ENCODE assay signal across 15 cellular contexts in the genomic region with DNA sequence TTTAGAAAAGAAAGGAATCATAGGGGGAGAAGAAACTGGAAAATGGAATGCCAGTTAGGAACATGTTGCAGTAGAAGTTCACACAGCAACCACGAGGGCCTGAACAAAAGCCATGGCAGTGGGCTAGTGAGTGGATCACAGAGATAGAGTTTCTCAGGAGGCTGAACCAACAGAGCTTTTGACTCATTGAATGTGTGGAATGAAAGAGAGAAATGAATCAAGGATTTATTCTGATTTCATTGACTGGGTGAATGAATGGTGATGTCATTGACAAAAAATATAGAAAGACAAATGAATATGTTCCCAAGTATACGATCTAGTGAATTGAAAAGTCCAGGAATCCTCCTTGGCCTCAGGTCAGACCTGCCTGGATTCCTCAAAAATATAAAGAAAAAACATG.
DNase-seq lines count a peak whose midpoint lies in the region; ATAC-seq lines count a peak whose summit lies in the region.
"Had no signal": no experiment of that assay in that cellular context is flagged by ENCODE, and none has a peak within 500 bp of the region (broad histone marks: within the 10 kb centered on the region; RNA-seq: fewer than 3 reads in every experiment).

No MANE protein-coding gene starts in this region.

- no peaks in the 10 kb centered on the region for H3K27me3 ChIP-seq in ACC112 (ENCODE audit: insufficient read depth, low read length)
- H3K27me3 ChIP-seq: body of pancreas, Peyer's patch had no signal

- WGBS in mesodermal cell (ENCODE audit: insufficient coverage in 2 of 2), 2 experiments, result 85 to 100% methylated on average over 1 of the region's 2 CpGs

- peak overlapping the region; percentile 92 for H3K27ac ChIP-seq in ACC112 (ENCODE audit: low read depth, low read length)
- H3K27ac ChIP-seq in mesodermal cell (ENCODE audit: low read depth, low read length, severe bottlenecking), result peak overlapping the region; percentile 95
- H3K27ac ChIP-seq: body of pancreas had no signal

- H3K4me1 ChIP-seq in ACC112 (ENCODE audit: control insufficient read depth, insufficient read depth, low read length, unreplicated experiment) (peaks cover 59% of the 10 kb centered on the region), mesodermal cell (ENCODE audit: control insufficient read depth, insufficient read depth, low read length, poor library complexity, severe bottlenecking) (no peaks in the 10 kb centered on the region)
- H3K4me1 ChIP-seq: body of pancreas, Peyer's patch had no signal

- peaks cover 3% of the 10 kb centered on the region for H3K79me2 ChIP-seq in ACC112 (ENCODE audit: control insufficient read depth, insufficient read depth, low read length, unreplicated experiment)

- no peaks in the 10 kb centered on the region for H3K9me3 ChIP-seq in mesodermal cell (ENCODE audit: control insufficient read depth, low read length)
- H3K9me3 ChIP-seq: body of pancreas, HAP-1, Peyer's patch had no signal

- peaks cover 48% of the 10 kb centered on the region for H3K36me3 ChIP-seq in ACC112 (ENCODE audit: insufficient read depth, low read length)
- H3K36me3 ChIP-seq in mesodermal cell (ENCODE audit: control insufficient read depth, insufficient read depth, low read length), result peaks cover 79% of the 10 kb centered on the region

- H2AFZ ChIP-seq in ACC112 (ENCODE audit: low read length, unreplicated experiment), result no peak overlapping the region

- H3K4me3 ChIP-seq in ACC112 (ENCODE audit: low read depth, low read length), result peak overlapping the region; percentile 8; the same call in 1 of the 2 replicates
- no peak overlapping the region for H3K4me3 ChIP-seq in mesodermal cell (ENCODE audit: extremely low read depth, insufficient read depth, low read length, poor library complexity, severe bottlenecking)
- H3K4me3 ChIP-seq: body of pancreas, HAP-1, Peyer's patch had no signal

- DNase-seq in NCI-H226 (peak; percentile 7), dedifferentiated amniotic fluid mesenchymal stem cell (ENCODE audit: extremely low spot score) (peak; percentile 29), NCI-H2081 treated with DMSO at 0.1 percent for 48 hours (lab: John Stamatoyannopoulos, UW) (no peak), putamen (ENCODE audit: low spot score) (no peak)
- no peak for DNase-seq in effector CD4-positive, alpha-beta T cell
- DNase-seq: activated CD8-positive, alpha-beta memory T cell treated with anti-CD3 and anti-CD28 coated beads for 24 hours; activated effector memory CD4-positive, alpha-beta T cell treated with Interleukin-2 at 50 U/mL for 16 hours; body of pancreas; NCI-H187; NCI-H526 treated with DMSO at 0.1 percent for 48 hours; Peyer's patch had no signal

- ATAC-seq in GM18502 (IDR thresholded peaks at IDR 0.05; ENCODE audit: poor library complexity, unreplicated experiment), result no peak
- ATAC-seq: body of pancreas had no signal

Comparison
In these comparisons a context has a peak if more than half of its experiments do, and no peak if none do; other contexts are left out.
1. DNase-seq: peak in NCI-H226 (single experiment) and dedifferentiated amniotic fluid mesenchymal stem cell (single experiment); none in effector CD4-positive, alpha-beta T cell (single experiment), NCI-H2081 treated with DMSO at 0.1 percent for 48 hours (single experiment) and putamen (single experiment).